Comparison of ENCODE assay signal across 1 cellular context in the genomic region with DNA sequence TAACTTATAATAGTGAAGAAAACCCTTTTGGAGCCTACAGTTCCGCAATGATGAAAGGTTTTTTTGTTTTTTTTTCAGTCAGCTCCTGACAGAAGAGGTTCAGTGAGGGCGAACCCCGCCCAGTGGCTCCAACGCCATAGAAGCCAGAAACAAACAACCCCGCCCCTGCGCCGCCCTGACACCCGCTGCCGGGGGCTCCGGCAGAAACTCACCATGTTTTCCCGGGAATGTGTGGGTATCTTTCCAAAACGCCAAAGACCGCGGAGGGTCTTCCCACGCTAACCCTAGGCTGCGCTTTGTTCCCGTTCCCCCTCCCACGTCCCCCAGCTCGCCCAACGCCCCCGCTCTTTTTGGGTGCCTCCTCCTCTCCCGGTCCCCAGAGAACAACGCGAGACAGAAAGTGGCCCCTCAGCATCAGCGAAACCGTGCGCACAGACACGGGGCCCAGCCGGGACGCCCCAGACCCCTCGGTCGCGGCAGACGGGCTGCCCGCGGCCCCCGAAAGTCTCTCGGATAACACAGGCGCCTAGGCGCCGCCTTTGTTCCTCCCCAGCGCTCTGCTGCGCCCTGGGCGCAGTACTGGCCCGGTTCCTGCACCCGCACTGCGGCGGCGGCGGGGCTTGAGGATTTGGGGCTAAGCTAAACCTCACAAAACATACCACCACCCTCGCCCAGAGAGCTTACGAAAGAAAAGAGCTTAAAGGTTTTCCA.
TF ChIP-seq lines count a peak whose summit lies in the region.

No MANE protein-coding gene starts in this region.

TF ChIP-seq in K562, 482 proteins besides CTCF, POLR2A, EP300 and RAD21 (continued from another document and continues in another):
- TF ChIP-seq, protein P1, sequence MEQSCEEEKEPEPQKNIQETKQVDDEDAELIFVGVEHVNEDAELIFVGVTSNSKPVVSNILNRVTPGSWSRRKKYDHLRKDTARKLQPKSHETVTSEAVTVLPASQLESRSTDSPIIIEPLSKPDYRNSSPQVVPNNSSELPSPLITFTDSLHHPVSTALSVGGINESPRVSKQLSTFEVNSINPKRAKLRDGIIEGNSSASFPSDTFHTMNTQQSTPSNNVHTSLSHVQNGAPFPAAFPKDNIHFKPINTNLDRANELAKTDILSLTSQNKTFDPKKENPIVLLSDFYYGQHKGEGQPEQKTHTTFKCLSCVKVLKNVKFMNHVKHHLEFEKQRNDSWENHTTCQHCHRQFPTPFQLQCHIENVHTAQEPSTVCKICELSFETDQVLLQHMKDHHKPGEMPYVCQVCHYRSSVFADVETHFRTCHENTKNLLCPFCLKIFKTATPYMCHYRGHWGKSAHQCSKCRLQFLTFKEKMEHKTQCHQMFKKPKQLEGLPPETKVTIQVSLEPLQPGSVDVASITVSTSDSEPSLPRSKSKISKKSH (CRISPR knock-in tag; IDR thresholded peaks at IDR 0.05): no peak
- 0 out of 2 replicates have a peak, but pooled peaks have one; percentile 28 for TF ChIP-seq SMARCA4 (IDR thresholded peaks at IDR 0.05)
- TF ChIP-seq MYC (IDR thresholded peaks at IDR 0.05; ENCODE audit: low read depth, low read length): no peak; the same call in 1 of the 2 replicates
- TF ChIP-seq MYC (CRISPR knock-in tag; IDR thresholded peaks at IDR 0.05; ENCODE audit: borderline replicate concordance, low read depth): no peak
- TF ChIP-seq ZNF324 (CRISPR knock-in tag; IDR thresholded peaks at IDR 0.05): no peak
- TF ChIP-seq, protein P2, sequence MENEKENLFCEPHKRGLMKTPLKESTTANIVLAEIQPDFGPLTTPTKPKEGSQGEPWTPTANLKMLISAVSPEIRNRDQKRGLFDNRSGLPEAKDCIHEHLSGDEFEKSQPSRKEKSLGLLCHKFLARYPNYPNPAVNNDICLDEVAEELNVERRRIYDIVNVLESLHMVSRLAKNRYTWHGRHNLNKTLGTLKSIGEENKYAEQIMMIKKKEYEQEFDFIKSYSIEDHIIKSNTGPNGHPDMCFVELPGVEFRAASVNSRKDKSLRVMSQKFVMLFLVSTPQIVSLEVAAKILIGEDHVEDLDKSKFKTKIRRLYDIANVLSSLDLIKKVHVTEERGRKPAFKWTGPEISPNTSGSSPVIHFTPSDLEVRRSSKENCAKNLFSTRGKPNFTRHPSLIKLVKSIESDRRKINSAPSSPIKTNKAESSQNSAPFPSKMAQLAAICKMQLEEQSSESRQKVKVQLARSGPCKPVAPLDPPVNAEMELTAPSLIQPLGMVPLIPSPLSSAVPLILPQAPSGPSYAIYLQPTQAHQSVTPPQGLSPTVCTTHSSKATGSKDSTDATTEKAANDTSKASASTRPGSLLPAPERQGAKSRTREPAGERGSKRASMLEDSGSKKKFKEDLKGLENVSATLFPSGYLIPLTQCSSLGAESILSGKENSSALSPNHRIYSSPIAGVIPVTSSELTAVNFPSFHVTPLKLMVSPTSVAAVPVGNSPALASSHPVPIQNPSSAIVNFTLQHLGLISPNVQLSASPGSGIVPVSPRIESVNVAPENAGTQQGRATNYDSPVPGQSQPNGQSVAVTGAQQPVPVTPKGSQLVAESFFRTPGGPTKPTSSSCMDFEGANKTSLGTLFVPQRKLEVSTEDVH (IDR thresholded peaks at IDR 0.05; ENCODE audit: low read depth, partially characterized antibody): peak; percentile 6
- peak; percentile 75 for TF ChIP-seq POLR2G (IDR thresholded peaks at IDR 0.05; ENCODE audit: low read depth, low read length)
- TF ChIP-seq HIVEP1 (CRISPR knock-in tag; IDR thresholded peaks at IDR 0.05): no peak
- TF ChIP-seq NELFE (IDR thresholded peaks at IDR 0.05; ENCODE audit: insufficient read depth, insufficient read length): no peak
- peak; percentile 79 for TF ChIP-seq RBFOX2 (IDR thresholded peaks at IDR 0.05; ENCODE audit: low read depth, low read length)
- TF ChIP-seq, protein P3, sequence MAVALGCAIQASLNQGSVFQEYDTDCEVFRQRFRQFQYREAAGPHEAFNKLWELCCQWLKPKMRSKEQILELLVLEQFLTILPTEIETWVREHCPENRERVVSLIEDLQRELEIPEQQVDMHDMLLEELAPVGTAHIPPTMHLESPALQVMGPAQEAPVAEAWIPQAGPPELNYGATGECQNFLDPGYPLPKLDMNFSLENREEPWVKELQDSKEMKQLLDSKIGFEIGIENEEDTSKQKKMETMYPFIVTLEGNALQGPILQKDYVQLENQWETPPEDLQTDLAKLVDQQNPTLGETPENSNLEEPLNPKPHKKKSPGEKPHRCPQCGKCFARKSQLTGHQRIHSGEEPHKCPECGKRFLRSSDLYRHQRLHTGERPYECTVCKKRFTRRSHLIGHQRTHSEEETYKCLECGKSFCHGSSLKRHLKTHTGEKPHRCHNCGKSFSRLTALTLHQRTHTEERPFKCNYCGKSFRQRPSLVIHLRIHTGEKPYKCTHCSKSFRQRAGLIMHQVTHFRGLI (CRISPR knock-in tag; IDR thresholded peaks at IDR 0.05): no peak
- no peak for TF ChIP-seq NFIC (IDR thresholded peaks at IDR 0.05)
- TF ChIP-seq, protein P4, sequence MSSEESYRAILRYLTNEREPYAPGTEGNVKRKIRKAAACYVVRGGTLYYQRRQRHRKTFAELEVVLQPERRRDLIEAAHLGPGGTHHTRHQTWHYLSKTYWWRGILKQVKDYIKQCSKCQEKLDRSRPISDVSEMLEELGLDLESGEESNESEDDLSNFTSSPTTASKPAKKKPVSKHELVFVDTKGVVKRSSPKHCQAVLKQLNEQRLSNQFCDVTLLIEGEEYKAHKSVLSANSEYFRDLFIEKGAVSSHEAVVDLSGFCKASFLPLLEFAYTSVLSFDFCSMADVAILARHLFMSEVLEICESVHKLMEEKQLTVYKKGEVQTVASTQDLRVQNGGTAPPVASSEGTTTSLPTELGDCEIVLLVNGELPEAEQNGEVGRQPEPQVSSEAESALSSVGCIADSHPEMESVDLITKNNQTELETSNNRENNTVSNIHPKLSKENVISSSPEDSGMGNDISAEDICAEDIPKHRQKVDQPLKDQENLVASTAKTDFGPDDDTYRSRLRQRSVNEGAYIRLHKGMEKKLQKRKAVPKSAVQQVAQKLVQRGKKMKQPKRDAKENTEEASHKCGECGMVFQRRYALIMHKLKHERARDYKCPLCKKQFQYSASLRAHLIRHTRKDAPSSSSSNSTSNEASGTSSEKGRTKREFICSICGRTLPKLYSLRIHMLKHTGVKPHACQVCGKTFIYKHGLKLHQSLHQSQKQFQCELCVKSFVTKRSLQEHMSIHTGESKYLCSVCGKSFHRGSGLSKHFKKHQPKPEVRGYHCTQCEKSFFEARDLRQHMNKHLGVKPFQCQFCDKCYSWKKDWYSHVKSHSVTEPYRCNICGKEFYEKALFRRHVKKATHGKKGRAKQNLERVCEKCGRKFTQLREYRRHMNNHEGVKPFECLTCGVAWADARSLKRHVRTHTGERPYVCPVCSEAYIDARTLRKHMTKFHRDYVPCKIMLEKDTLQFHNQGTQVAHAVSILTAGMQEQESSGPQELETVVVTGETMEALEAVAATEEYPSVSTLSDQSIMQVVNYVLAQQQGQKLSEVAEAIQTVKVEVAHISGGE (CRISPR knock-in tag; IDR thresholded peaks at IDR 0.05): peak in 1 of 3 experiments; percentile 7; a peak in 1 of 6 replicates
- TF ChIP-seq CBFA2T2 (conservative IDR thresholded peaks at IDR 0.05): no peak
- no peak for TF ChIP-seq STAG1 (CRISPR knock-in tag; IDR thresholded peaks at IDR 0.05; ENCODE audit: borderline replicate concordance)
- no peak for TF ChIP-seq JUNB (CRISPR knock-in tag; conservative IDR thresholded peaks at IDR 0.05)
- 0 out of 2 replicates have a peak, but pooled peaks have one; percentile 65 for TF ChIP-seq RBM14 (IDR thresholded peaks at IDR 0.05; ENCODE audit: borderline replicate concordance, insufficient read depth, low read depth, low read length)
- TF ChIP-seq, protein P5, sequence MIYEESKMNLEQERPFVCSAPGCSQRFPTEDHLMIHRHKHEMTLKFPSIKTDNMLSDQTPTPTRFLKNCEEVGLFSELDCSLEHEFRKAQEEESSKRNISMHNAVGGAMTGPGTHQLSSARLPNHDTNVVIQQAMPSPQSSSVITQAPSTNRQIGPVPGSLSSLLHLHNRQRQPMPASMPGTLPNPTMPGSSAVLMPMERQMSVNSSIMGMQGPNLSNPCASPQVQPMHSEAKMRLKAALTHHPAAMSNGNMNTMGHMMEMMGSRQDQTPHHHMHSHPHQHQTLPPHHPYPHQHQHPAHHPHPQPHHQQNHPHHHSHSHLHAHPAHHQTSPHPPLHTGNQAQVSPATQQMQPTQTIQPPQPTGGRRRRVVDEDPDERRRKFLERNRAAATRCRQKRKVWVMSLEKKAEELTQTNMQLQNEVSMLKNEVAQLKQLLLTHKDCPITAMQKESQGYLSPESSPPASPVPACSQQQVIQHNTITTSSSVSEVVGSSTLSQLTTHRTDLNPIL (CRISPR knock-in tag; IDR thresholded peaks at IDR 0.05): no peak
- peak; percentile 50; the same call in 1 of the 2 replicates for TF ChIP-seq EP400 (IDR thresholded peaks at IDR 0.05)
- TF ChIP-seq, protein P6, sequence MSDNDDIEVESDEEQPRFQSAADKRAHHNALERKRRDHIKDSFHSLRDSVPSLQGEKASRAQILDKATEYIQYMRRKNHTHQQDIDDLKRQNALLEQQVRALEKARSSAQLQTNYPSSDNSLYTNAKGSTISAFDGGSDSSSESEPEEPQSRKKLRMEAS (CRISPR knock-in tag; IDR thresholded peaks at IDR 0.05): no peak
- TF ChIP-seq, protein P7, sequence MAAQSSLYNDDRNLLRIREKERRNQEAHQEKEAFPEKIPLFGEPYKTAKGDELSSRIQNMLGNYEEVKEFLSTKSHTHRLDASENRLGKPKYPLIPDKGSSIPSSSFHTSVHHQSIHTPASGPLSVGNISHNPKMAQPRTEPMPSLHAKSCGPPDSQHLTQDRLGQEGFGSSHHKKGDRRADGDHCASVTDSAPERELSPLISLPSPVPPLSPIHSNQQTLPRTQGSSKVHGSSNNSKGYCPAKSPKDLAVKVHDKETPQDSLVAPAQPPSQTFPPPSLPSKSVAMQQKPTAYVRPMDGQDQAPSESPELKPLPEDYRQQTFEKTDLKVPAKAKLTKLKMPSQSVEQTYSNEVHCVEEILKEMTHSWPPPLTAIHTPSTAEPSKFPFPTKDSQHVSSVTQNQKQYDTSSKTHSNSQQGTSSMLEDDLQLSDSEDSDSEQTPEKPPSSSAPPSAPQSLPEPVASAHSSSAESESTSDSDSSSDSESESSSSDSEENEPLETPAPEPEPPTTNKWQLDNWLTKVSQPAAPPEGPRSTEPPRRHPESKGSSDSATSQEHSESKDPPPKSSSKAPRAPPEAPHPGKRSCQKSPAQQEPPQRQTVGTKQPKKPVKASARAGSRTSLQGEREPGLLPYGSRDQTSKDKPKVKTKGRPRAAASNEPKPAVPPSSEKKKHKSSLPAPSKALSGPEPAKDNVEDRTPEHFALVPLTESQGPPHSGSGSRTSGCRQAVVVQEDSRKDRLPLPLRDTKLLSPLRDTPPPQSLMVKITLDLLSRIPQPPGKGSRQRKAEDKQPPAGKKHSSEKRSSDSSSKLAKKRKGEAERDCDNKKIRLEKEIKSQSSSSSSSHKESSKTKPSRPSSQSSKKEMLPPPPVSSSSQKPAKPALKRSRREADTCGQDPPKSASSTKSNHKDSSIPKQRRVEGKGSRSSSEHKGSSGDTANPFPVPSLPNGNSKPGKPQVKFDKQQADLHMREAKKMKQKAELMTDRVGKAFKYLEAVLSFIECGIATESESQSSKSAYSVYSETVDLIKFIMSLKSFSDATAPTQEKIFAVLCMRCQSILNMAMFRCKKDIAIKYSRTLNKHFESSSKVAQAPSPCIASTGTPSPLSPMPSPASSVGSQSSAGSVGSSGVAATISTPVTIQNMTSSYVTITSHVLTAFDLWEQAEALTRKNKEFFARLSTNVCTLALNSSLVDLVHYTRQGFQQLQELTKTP (IDR thresholded peaks at IDR 0.05; ENCODE audit: low read depth in 1 of 2, partially characterized antibody in 2 of 2): no peak
- no peak for TF ChIP-seq U2AF1 (optimal IDR thresholded peaks at IDR 0.05; ENCODE audit: low read depth, low read length)
- TF ChIP-seq ETV1 (tag; conservative IDR thresholded peaks at IDR 0.05; ENCODE audit: low read depth): no peak
- TF ChIP-seq ETV5 (CRISPR knock-in tag; IDR thresholded peaks at IDR 0.05; ENCODE audit: low read depth): no peak
- no peak for TF ChIP-seq ZC3H8 (IDR thresholded peaks at IDR 0.05)
- TF ChIP-seq TAF7 (tag; IDR thresholded peaks at IDR 0.05): no peak
- peak; percentile 12 for TF ChIP-seq SAP30 (IDR thresholded peaks at IDR 0.05; ENCODE audit: borderline replicate concordance, insufficient read depth, low read depth, low read length, poor library complexity, severe bottlenecking)
- TF ChIP-seq RAD51 (IDR thresholded peaks at IDR 0.05; ENCODE audit: borderline replicate concordance, low read depth): peak; percentile 4; the same call in 1 of the 2 replicates
- TF ChIP-seq DDX20 (tag; IDR thresholded peaks at IDR 0.05; ENCODE audit: low read depth): no peak
- peak; percentile 99 for TF ChIP-seq HDAC6 (IDR thresholded peaks at IDR 0.05; ENCODE audit: low read depth, low read length)
- TF ChIP-seq FOXJ2 (tag; IDR thresholded peaks at IDR 0.05): peak; percentile 77
- TF ChIP-seq HNRNPK (IDR thresholded peaks at IDR 0.05; ENCODE audit: low read depth, low read length, poor library complexity, severe bottlenecking): no peak
- TF ChIP-seq GABPA (tag; conservative IDR thresholded peaks at IDR 0.05; ENCODE audit: low read depth): 0 out of 2 replicates have a peak, but pooled peaks have one; percentile 2
- TF ChIP-seq, protein P8, sequence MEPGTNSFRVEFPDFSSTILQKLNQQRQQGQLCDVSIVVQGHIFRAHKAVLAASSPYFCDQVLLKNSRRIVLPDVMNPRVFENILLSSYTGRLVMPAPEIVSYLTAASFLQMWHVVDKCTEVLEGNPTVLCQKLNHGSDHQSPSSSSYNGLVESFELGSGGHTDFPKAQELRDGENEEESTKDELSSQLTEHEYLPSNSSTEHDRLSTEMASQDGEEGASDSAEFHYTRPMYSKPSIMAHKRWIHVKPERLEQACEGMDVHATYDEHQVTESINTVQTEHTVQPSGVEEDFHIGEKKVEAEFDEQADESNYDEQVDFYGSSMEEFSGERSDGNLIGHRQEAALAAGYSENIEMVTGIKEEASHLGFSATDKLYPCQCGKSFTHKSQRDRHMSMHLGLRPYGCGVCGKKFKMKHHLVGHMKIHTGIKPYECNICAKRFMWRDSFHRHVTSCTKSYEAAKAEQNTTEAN (CRISPR knock-in tag; IDR thresholded peaks at IDR 0.05): 0 out of 2 replicates have a peak, but pooled peaks have one; percentile 31
- 0 out of 4 replicates have a peak, but pooled peaks of 1 of the 2 experiments have one; percentile 3 for TF ChIP-seq RCOR1 (IDR thresholded peaks at IDR 0.05; ENCODE audit: borderline replicate concordance in 1 of 2, low read depth in 2 of 2, low read length in 2 of 2)
- no peak for TF ChIP-seq TCF7L2 (IDR thresholded peaks at IDR 0.05; ENCODE audit: low read depth, low read length)
- no peak for TF ChIP-seq ARHGAP35 (IDR thresholded peaks at IDR 0.05; ENCODE audit: partially characterized antibody)
- TF ChIP-seq RFX1 (IDR thresholded peaks at IDR 0.05): no peak
- TF ChIP-seq EZH2 (IDR thresholded peaks at IDR 0.05; ENCODE audit: borderline replicate concordance, low read depth, low read length): no peak
- peak; percentile 97 for TF ChIP-seq EGR1 (conservative IDR thresholded peaks at IDR 0.05)
- peak; percentile 19 for TF ChIP-seq PCBP1 (IDR thresholded peaks at IDR 0.05; ENCODE audit: low read depth, low read length, poor library complexity, severe bottlenecking)
- TF ChIP-seq ELF1 (tag; IDR thresholded peaks at IDR 0.05): 0 out of 2 replicates have a peak, but pooled peaks have one; percentile 46
- TF ChIP-seq SNRNP70 (optimal IDR thresholded peaks at IDR 0.05; ENCODE audit: low read depth, low read length): no peak
- TF ChIP-seq NEUROD1 (IDR thresholded peaks at IDR 0.05; ENCODE audit: borderline replicate concordance, low read depth, low read length, partially characterized antibody): no peak
- peak; percentile 64 for TF ChIP-seq ZNF384 (IDR thresholded peaks at IDR 0.05; ENCODE audit: low read depth, low read length)
